ENCODE assay signal across 1 cellular context in the genomic region with DNA sequence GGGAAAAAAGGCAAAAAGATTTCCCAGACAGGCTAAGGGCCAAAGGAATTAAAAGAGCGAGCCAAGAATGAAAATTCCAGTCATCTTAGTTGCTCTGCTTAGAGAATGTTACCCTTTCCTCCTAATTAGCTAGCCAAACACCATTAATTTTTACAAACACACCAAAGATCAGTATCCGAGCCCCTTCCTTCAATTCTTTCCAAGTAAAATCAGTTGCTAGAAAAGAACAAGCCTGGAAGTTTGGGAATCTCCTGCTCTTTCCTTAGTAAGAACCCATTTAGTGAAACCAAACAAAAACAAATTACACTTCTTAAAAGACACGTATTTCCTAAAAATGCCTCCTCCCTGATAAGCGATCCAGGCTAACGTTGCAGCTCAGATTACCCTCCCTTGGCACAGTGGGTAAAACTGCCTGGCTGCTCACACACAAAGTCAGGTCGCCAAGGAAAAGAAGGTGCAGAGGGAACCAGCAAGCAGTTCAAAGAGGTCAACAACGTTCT.
TF ChIP-seq lines count a peak whose summit lies in the region.

No MANE protein-coding gene starts in this region.

TF ChIP-seq in HEK293, 187 proteins besides CTCF, POLR2A, EP300 and RAD21 (continued from another document):
- TF ChIP-seq INSM2 (tag by site-specific recombination; IDR thresholded peaks at IDR 0.05) (0 out of 2 replicates have a peak, but pooled peaks have one; percentile 17), ZBTB17 (tag by site-specific recombination; IDR thresholded peaks at IDR 0.05) (peak; percentile 28; the same call in 1 of the 2 replicates), RBAK (tag by site-specific recombination; IDR thresholded peaks at IDR 0.05) (no peak), ZNF24 (tag by site-specific recombination; IDR thresholded peaks at IDR 0.05) (no peak), ZBTB8A (tag by site-specific recombination; IDR thresholded peaks at IDR 0.05) (no peak), WT1 (tag by site-specific recombination; IDR thresholded peaks at IDR 0.05) (peak; percentile 79), ZNF560 (tag by site-specific recombination; IDR thresholded peaks at IDR 0.05; ENCODE audit: borderline replicate concordance) (no peak), SP3 (tag by site-specific recombination; IDR thresholded peaks at IDR 0.05) (no peak), ZEB2 (tag by site-specific recombination; IDR thresholded peaks at IDR 0.05) (no peak)
